29 cellular contexts compared by ENCODE assay signal in genomic region chr10:85138046-85138445, GRCh38.
"Had no signal": no experiment of that assay in that cellular context is flagged by ENCODE, and none has a peak within 500 bp of the region (broad histone marks: within the 10 kb centered on the region; RNA-seq: fewer than 3 reads in every experiment).

No MANE protein-coding gene starts in this region.

- H3K4me3 ChIP-seq: ascending aorta, cardiac muscle cell had no signal

- ATAC-seq: activated CD8-positive, alpha-beta T cell treated with anti-CD3 and anti-CD28 coated beads for 36 hours; activated naive CD8-positive, alpha-beta T cell treated with anti-CD3 and anti-CD28 coated beads, Interleukin-2, amount 50 U/mL, for 24 hours; activated T-cell treated with anti-CD3 and anti-CD28 coated beads, Interleukin-2, amount 50 U/mL, for 4 hours; activated T-cell treated with anti-CD3 and anti-CD28 coated beads, Interleukin-2, amount 50 U/mL, for 72 hours; activated T-helper 17 cell treated with anti-CD3 and anti-CD28 coated beads, Interleukin-2, amount 50 U/mL, for 72 hours; T-cell; T-helper 17 cell had no signal

- H3K9me3 ChIP-seq: ascending aorta had no signal

- H3K4me1 ChIP-seq: ascending aorta had no signal

- H3K36me3 ChIP-seq: ascending aorta, cardiac muscle cell had no signal

- DNase-seq: activated B cell treated with CpG ODN at 0.5 μM for 24 hours; activated CD4-positive, alpha-beta memory T cell treated with anti-CD3 and anti-CD28 coated beads for 36 hours; activated CD4-positive, alpha-beta T cell treated with anti-CD3 and anti-CD28 coated beads for 4 hours; activated CD4-positive, alpha-beta T cell treated with anti-CD3 and anti-CD28 coated beads, Interleukin-2, amount 10 ng/mL, durations not matched to agents 24 days and 14 days; activated CD4-positive, alpha-beta T cell treated with anti-CD3 and anti-CD28 coated beads, Interleukin-2, amount 50 U/mL, for 1 hour; activated CD4-positive, alpha-beta T cell treated with anti-CD3 and anti-CD28 coated beads, Interleukin-2, amount 50 U/mL, for 4 hours; activated CD4-positive, CD25-positive, alpha-beta regulatory T cell treated with anti-CD3 and anti-CD28 coated beads, Interleukin-2, amount 50 U/mL, for 72 hours; activated CD8-positive, alpha-beta memory T cell treated with anti-CD3 and anti-CD28 coated beads, Interleukin-2, amount 50 U/mL, for 4 hours; activated CD8-positive, alpha-beta T cell treated with anti-CD3 and anti-CD28 coated beads for 36 hours; activated effector memory CD4-positive, alpha-beta T cell treated with anti-CD3 and anti-CD28 coated beads, Interleukin-2, amount 50 U/mL, for 16 hours; activated gamma-delta T cell treated with Interleukin-2 at 50 U/mL for 16 hours; activated naive CD4-positive, alpha-beta T cell; activated naive CD4-positive, alpha-beta T cell treated with anti-CD3 and anti-CD28 coated beads for 36 hours; activated naive CD4-positive, alpha-beta T cell treated with anti-CD3 and anti-CD28 coated beads, Interleukin-2, amount 50 U/mL, for 16 hours; activated naive CD8-positive, alpha-beta T cell treated with anti-CD3 and anti-CD28 coated beads, Interleukin-2, amount 10 ng/mL, durations not matched to agents 7 days and 5 days; activated naive CD8-positive, alpha-beta T cell treated with anti-CD3 and anti-CD28 coated beads, Interleukin-2, amount 50 U/mL, for 24 hours; activated T-cell treated with anti-CD3 and anti-CD28 coated beads for 4 hours; activated T-cell treated with anti-CD3 and anti-CD28 coated beads, Interleukin-2, amount 50 U/mL, for 1 hour; activated T-cell treated with anti-CD3 and anti-CD28 coated beads, Interleukin-2, amount 50 U/mL, for 4 hours; activated T-cell treated with anti-CD3 and anti-CD28 coated beads, Interleukin-2, amount 50 U/mL, for 72 hours; T-cell; T-helper 17 cell had no signal

- H3K27me3 ChIP-seq: ascending aorta, cardiac muscle cell had no signal

- H3K9me3 Mint-ChIP-seq: activated B cell treated with CpG ODN at 0.5 μM for 24 hours; activated CD4-positive, alpha-beta memory T cell treated with anti-CD3 and anti-CD28 coated beads for 36 hours; activated CD4-positive, alpha-beta T cell treated with anti-CD3 and anti-CD28 coated beads, Interleukin-2, amount 10 ng/mL, durations not matched to agents 24 days and 14 days; activated CD8-positive, alpha-beta T cell treated with anti-CD3 and anti-CD28 coated beads for 36 hours; activated naive CD8-positive, alpha-beta T cell treated with anti-CD3 and anti-CD28 coated beads, Interleukin-2, amount 10 ng/mL, durations not matched to agents 7 days and 5 days; activated naive CD8-positive, alpha-beta T cell treated with anti-CD3 and anti-CD28 coated beads, Interleukin-2, amount 50 U/mL, for 24 hours; activated T-cell treated with anti-CD3 and anti-CD28 coated beads, Interleukin-2, amount 50 U/mL, for 4 hours; activated T-helper 1 cell treated with anti-CD3 and anti-CD28 coated beads, Interleukin-12 subunit alpha, Interleukin-12 subunit beta, Interleukin-2, Interleukin-4 antibody, amounts not matched to agents 30 ng/mL and 10 ng/mL and 1 ng/mL, durations not matched to agents 14 hours and 24 hours and 36 hours; activated T-helper 17 cell treated with anti-CD3 and anti-CD28 coated beads, Interleukin-2, amount 50 U/mL, for 72 hours; T-cell had no signal

- H3K27ac ChIP-seq: ascending aorta, cardiac muscle cell, VCaP had no signal

- H3K27ac Mint-ChIP-seq: activated B cell treated with CpG ODN at 0.5 μM for 24 hours; activated CD4-positive, alpha-beta memory T cell treated with anti-CD3 and anti-CD28 coated beads for 36 hours; activated CD4-positive, alpha-beta T cell treated with anti-CD3 and anti-CD28 coated beads, Interleukin-2, amount 10 ng/mL, durations not matched to agents 24 days and 14 days; activated CD8-positive, alpha-beta T cell treated with anti-CD3 and anti-CD28 coated beads for 36 hours; activated naive CD4-positive, alpha-beta T cell treated with anti-CD3 and anti-CD28 coated beads for 36 hours; activated naive CD8-positive, alpha-beta T cell; activated naive CD8-positive, alpha-beta T cell treated with anti-CD3 and anti-CD28 coated beads, Interleukin-2, amount 10 ng/mL, durations not matched to agents 7 days and 5 days; activated naive CD8-positive, alpha-beta T cell treated with anti-CD3 and anti-CD28 coated beads, Interleukin-2, amount 50 U/mL, for 24 hours; activated T-cell treated with anti-CD3 and anti-CD28 coated beads, Interleukin-2, amount 50 U/mL, for 72 hours; activated T-helper 1 cell treated with anti-CD3 and anti-CD28 coated beads, Interleukin-12 subunit alpha, Interleukin-12 subunit beta, Interleukin-2, Interleukin-4 antibody, amounts not matched to agents 30 ng/mL and 10 ng/mL and 1 ng/mL, durations not matched to agents 14 hours and 24 hours and 36 hours; activated T-helper 17 cell treated with anti-CD3 and anti-CD28 coated beads, Interleukin-2, amount 50 U/mL, for 72 hours; brain; T-cell; T-helper 17 cell had no signal

- H3K36me3 Mint-ChIP-seq: activated CD4-positive, alpha-beta memory T cell treated with anti-CD3 and anti-CD28 coated beads for 36 hours; activated naive CD8-positive, alpha-beta T cell; activated naive CD8-positive, alpha-beta T cell treated with anti-CD3 and anti-CD28 coated beads, Interleukin-2, amount 10 ng/mL, durations not matched to agents 7 days and 5 days; brain; T-cell had no signal
